Comparison of ENCODE assay signal across 21 cellular contexts in genomic region chr10:74891048-74891447, GRCh38.
DNase-seq lines count a peak whose midpoint lies in the region; ATAC-seq and TF ChIP-seq lines count a peak whose summit lies in the region.
"Had no signal": no experiment of that assay in that cellular context is flagged by ENCODE, and none has a peak within 500 bp of the region (broad histone marks: within the 10 kb centered on the region; RNA-seq: fewer than 3 reads in every experiment).

No MANE protein-coding gene starts in this region.

- intact Hi-C loops in natural killer cell (cut with micrococcal nuclease), result no loop called here
- intact Hi-C loops in adrenal gland (cut with DNase I), result no loop called here
- intact Hi-C loops in PC-9 (cut with micrococcal nuclease; ENCODE audit: unreplicated experiment), result no loop called here

- no peak for DNase-seq in natural killer cell
- no peak for DNase-seq in natural killer cell treated with Interleukin-12 subunit alpha and Interleukin-12 subunit beta and Interleukin-15 and Interleukin-18, amount 100 ng/mL, for 72 hours (ENCODE audit: low spot score)
- peak; percentile 41 to 65 (median 59) for DNase-seq in adrenal gland
- peak; percentile 54 for DNase-seq in left lobe of liver (ENCODE audit: low spot score)
- no peak for DNase-seq in HK-2 (ENCODE audit: unreplicated experiment)
- DNase-seq in 8988T, result no peak
- DNase-seq in OCI-M1 (lab: John Stamatoyannopoulos, UW), result no peak
- DNase-seq in PC-9, result no peak
- DNase-seq: activated CD4-positive, alpha-beta T cell treated with anti-CD3 and anti-CD28 coated beads for 4 hours; activated naive CD4-positive, alpha-beta T cell treated with anti-CD3 and anti-CD28 coated beads, Interleukin-2, amount 50 U/mL, for 16 hours; GF-D8; Kasumi-1; naive thymus-derived CD4-positive, alpha-beta T cell; NCI-H510A treated with DMSO at 0.1 percent for 48 hours; RPMI8226; stimulated activated CD4-positive, alpha-beta T cell treated with anti-CD3 and anti-CD28 coated beads, Interleukin-4, amount 100 ng/mL, for 1 hour; T-helper 2 cell had no signal

- peaks cover 11% of the 10 kb centered on the region; the same call in 1 of the 2 replicates for H4K20me1 ChIP-seq in PC-9 (ENCODE audit: insufficient read depth)

- ATAC-seq in natural killer cell, result no peak
- no peak for ATAC-seq in natural killer cell treated with Interleukin-12 subunit alpha and Interleukin-12 subunit beta and Interleukin-15 and Interleukin-18, amount 100 ng/mL, for 72 hours
- peak; percentile 76 for ATAC-seq in left lobe of liver
- ATAC-seq: naive thymus-derived CD4-positive, alpha-beta T cell; stimulated activated memory B cell treated with anti-CD40 and anti-IgM and Interleukin-4, amounts not matched to agents 10 μg/mL and 1 μg/mL and 100 μg/mL, for 72 hours had no signal

- no peak overlapping the region for H3K4me3 Mint-ChIP-seq in natural killer cell
- H3K4me3 Mint-ChIP-seq in natural killer cell treated with Interleukin-12 subunit alpha and Interleukin-12 subunit beta and Interleukin-15 and Interleukin-18, amount 100 ng/mL, for 72 hours, result no peak overlapping the region
- H3K4me3 Mint-ChIP-seq: naive thymus-derived CD4-positive, alpha-beta T cell; stimulated activated memory B cell treated with anti-CD40 and anti-IgM and Interleukin-4, amounts not matched to agents 10 μg/mL and 1 μg/mL and 100 μg/mL, for 72 hours had no signal

- H3K27me3 ChIP-seq in adrenal gland, result no peaks in the 10 kb centered on the region
- H3K27me3 ChIP-seq in PC-9 (ENCODE audit: insufficient read depth, low read depth), result no peaks in the 10 kb centered on the region
- H3K27me3 ChIP-seq: ascending aorta had no signal

- no peaks in the 10 kb centered on the region for H3K9me3 ChIP-seq in adrenal gland (replicated peaks in 1 of 3)
- no peaks in the 10 kb centered on the region for H3K9me3 ChIP-seq in PC-9 (ENCODE audit: insufficient read depth, low read depth)
- H3K9me3 ChIP-seq: ascending aorta, thoracic aorta had no signal

- H3K4me1 ChIP-seq in adrenal gland (replicated peaks in 1 of 2) (peaks cover 17 to 24% of the 10 kb centered on the region in 2 donors), PC-9 (replicated peaks; ENCODE audit: insufficient read depth) (no peaks in the 10 kb centered on the region)
- H3K4me1 ChIP-seq: ascending aorta had no signal

- POLR2A ChIA-PET in PC-9 (lab: Charles Lee; ENCODE audit: unreplicated experiment), result interaction anchor here (0.7 kb wide), 1 partner anchor 109 kb away, joined by 9 read pairs; no protein-coding TSS in a partner anchor

- H3K27ac ChIP-seq in adrenal gland, result peak overlapping the region in 1 of 5 donors; percentile 15
- no peak overlapping the region for H3K27ac ChIP-seq in PC-9
- H3K27ac ChIP-seq: ascending aorta, SK-N-MC, thoracic aorta had no signal

- no peaks in the 10 kb centered on the region for H3K27me3 Mint-ChIP-seq in natural killer cell (ENCODE audit: low read depth in 2 of 2)
- H3K27me3 Mint-ChIP-seq in natural killer cell treated with Interleukin-12 subunit alpha and Interleukin-12 subunit beta and Interleukin-15 and Interleukin-18, amount 100 ng/mL, for 72 hours, result no peaks in the 10 kb centered on the region
- H3K27me3 Mint-ChIP-seq: naive thymus-derived CD4-positive, alpha-beta T cell; stimulated activated memory B cell treated with anti-CD40 and anti-IgM and Interleukin-4, amounts not matched to agents 10 μg/mL and 1 μg/mL and 100 μg/mL, for 72 hours had no signal

- H3K9me2 ChIP-seq in PC-9 (ENCODE audit: insufficient read depth), result peaks cover 3% of the 10 kb centered on the region; the same call in 1 of the 2 replicates

- H3K79me2 ChIP-seq in PC-9 (ENCODE audit: low read depth), result peaks cover 27% of the 10 kb centered on the region

- WGBS in adrenal gland, 4 donors, result 25 to 47% (median 39%) methylated on average over 2 of the region's 2 CpGs

- no TSS peak for BruUV-seq in PC-9 (replicated peaks; lab: Mats Ljungman, UMichigan)

- H3K4me2 ChIP-seq in PC-9, result no peak overlapping the region

- peaks cover 51 to 71% of the 10 kb centered on the region in 2 donors for H3K4me1 Mint-ChIP-seq in natural killer cell
- H3K4me1 Mint-ChIP-seq in natural killer cell treated with Interleukin-12 subunit alpha and Interleukin-12 subunit beta and Interleukin-15 and Interleukin-18, amount 100 ng/mL, for 72 hours (ENCODE audit: low read depth in 2 of 2), result peaks cover 32 to 44% of the 10 kb centered on the region in 2 donors

- no peak for TF ChIP-seq CTCF in natural killer cell (IDR thresholded peaks at IDR 0.05)
- TF ChIP-seq CTCF in adrenal gland (IDR thresholded peaks at IDR 0.05), result no peak
- no peak for TF ChIP-seq CTCF in PC-9 (conservative IDR thresholded peaks at IDR 0.05)

- no peaks in the 10 kb centered on the region for H3K9me3 Mint-ChIP-seq in natural killer cell
- H3K9me3 Mint-ChIP-seq in natural killer cell treated with Interleukin-12 subunit alpha and Interleukin-12 subunit beta and Interleukin-15 and Interleukin-18, amount 100 ng/mL, for 72 hours, result no peaks in the 10 kb centered on the region
- H3K9me3 Mint-ChIP-seq: naive thymus-derived CD4-positive, alpha-beta T cell; stimulated activated memory B cell treated with anti-CD40 and anti-IgM and Interleukin-4, amounts not matched to agents 10 μg/mL and 1 μg/mL and 100 μg/mL, for 72 hours had no signal

- H2AFZ ChIP-seq in PC-9, result no peak overlapping the region

- peak overlapping the region; percentile 37 to 83 for H3K27ac Mint-ChIP-seq in natural killer cell
- no peak overlapping the region for H3K27ac Mint-ChIP-seq in natural killer cell treated with Interleukin-12 subunit alpha and Interleukin-12 subunit beta and Interleukin-15 and Interleukin-18, amount 100 ng/mL, for 72 hours
- H3K27ac Mint-ChIP-seq: stimulated activated memory B cell treated with anti-CD40 and anti-IgM and Interleukin-4, amounts not matched to agents 10 μg/mL and 1 μg/mL and 100 μg/mL, for 72 hours had no signal

- no peak overlapping the region for H3K4me3 ChIP-seq in adrenal gland
- no peak overlapping the region for H3K4me3 ChIP-seq in PC-9
- H3K4me3 ChIP-seq: ascending aorta, SK-N-MC, thoracic aorta had no signal

- TF ChIP-seq POLR2A in adrenal gland (IDR thresholded peaks at IDR 0.05), result no peak

- H3K36me3 Mint-ChIP-seq in natural killer cell, result no peaks in the 10 kb centered on the region
- no peaks in the 10 kb centered on the region for H3K36me3 Mint-ChIP-seq in natural killer cell treated with Interleukin-12 subunit alpha and Interleukin-12 subunit beta and Interleukin-15 and Interleukin-18, amount 100 ng/mL, for 72 hours

- CTCF ChIA-PET in PC-9 (lab: Charles Lee), result no interaction called here

- no peaks in the 10 kb centered on the region for H3K36me3 ChIP-seq in adrenal gland (replicated peaks in 1 of 2)
- no peaks in the 10 kb centered on the region for H3K36me3 ChIP-seq in PC-9 (ENCODE audit: low read depth)
- H3K36me3 ChIP-seq: ascending aorta, thoracic aorta had no signal

- H3F3A ChIP-seq in PC-9 (ENCODE audit: insufficient read depth, low read depth), result 0 out of 2 replicates have a peak, but pooled peaks cover 5% of the 10 kb centered on the region

Comparison
In these comparisons a context has a peak if more than half of its experiments do, and no peak if none do; other contexts are left out.
1. H3K27ac Mint-ChIP-seq: peak in natural killer cell (2 of 2); none in natural killer cell treated with Interleukin-12 subunit alpha and Interleukin-12 subunit beta and Interleukin-15 and Interleukin-18, amount 100 ng/mL, for 72 hours (0 of 2).
2. DNase-seq: peak in adrenal gland (7 of 7) and left lobe of liver (single experiment); none in natural killer cell (single experiment), natural killer cell treated with Interleukin-12 subunit alpha and Interleukin-12 subunit beta and Interleukin-15 and Interleukin-18, amount 100 ng/mL, for 72 hours (single experiment), HK-2 (single experiment), 8988T (single experiment), OCI-M1 (single experiment) and PC-9 (0 of 2).